Comparison of ENCODE assay signal across 1 cellular context in genomic region chr18:48122816-48123215, GRCh38.
TF ChIP-seq lines count a peak whose summit lies in the region.

No MANE protein-coding gene starts in this region.

TF ChIP-seq in GM23338, 12 proteins besides CTCF, POLR2A, EP300 and RAD21 (continued from another document):
- no peak for TF ChIP-seq ZNF462 (CRISPR knock-in tag; IDR thresholded peaks at IDR 0.05)
- TF ChIP-seq POLR2AphosphoS5 (IDR thresholded peaks at IDR 0.05; ENCODE audit: low read depth) = no peak
